19 cellular contexts compared by ENCODE assay signal in the genomic region with DNA sequence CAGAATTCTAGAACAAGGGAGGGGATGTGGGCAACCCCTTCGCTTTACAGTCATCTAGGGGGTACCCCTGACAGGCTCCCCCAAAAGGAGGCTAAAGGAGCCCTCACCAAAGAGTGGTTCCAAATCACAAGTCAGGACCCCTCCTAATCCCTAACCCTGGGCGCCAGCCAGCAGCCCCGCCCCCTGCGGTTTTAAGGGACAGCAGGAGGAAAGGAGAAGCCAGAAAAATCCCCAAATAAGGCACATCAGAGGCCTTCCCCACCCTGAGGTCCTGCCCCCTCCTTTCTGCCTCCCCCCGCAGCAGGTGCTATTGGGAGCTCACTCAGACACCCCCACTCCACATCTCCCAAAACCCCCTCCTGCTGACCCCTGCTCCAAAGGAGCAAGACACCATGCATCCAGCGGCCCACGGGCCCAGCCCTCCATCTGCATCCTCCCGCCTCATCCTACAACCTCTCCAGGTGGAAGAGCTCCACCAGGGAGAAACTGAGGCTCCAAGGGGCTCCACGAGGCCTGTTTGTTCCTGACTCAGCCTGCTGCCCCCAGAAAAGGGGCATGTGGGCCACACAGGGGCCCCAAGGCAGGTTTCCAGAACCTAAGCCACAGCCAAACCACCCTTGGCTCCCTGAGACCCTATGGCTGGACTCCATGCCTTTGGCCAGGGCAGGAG.
DNase-seq lines count a peak whose midpoint lies in the region; ATAC-seq and TF ChIP-seq lines count a peak whose summit lies in the region.
"Had no signal": no experiment of that assay in that cellular context is flagged by ENCODE, and none has a peak within 500 bp of the region (broad histone marks: within the 10 kb centered on the region; RNA-seq: fewer than 3 reads in every experiment).

No MANE protein-coding gene starts in this region.

- no peaks in the 10 kb centered on the region for H3K27me3 Mint-ChIP-seq in endodermal cell (ENCODE audit: insufficient read depth)

- H3K4me1 ChIP-seq in BLaER1 treated with 17β-estradiol and CSF1 and Interleukin-3, amounts not matched to agents 10 nM and 100 nM = peaks cover 9 to 23% (median 17%) of the 10 kb centered on the region in 10 experiments; a peak in 17 of 20 replicates
- H3K4me1 ChIP-seq in HEK293 (ENCODE audit: control insufficient read depth, insufficient read depth, low read length) (no peaks in the 10 kb centered on the region), endodermal cell (ENCODE audit: control insufficient read depth, insufficient read depth, low read length) (no peaks in the 10 kb centered on the region)
- H3K4me1 ChIP-seq: SJSA1 had no signal

- DNase-seq in endodermal cell = peak; percentile 77
- DNase-seq in posterior vena cava (ENCODE audit: low spot score) = peak; percentile 70
- no peak for DNase-seq in RKO (ENCODE audit: low spot score)
- DNase-seq in T-helper 1 cell = no peak
- DNase-seq: CD8-positive, alpha-beta T cell; DMS79 treated with DMSO at 0.1 percent for 48 hours; NCI-H1048; NCI-H1436 treated with DMSO at 0.1 percent for 48 hours; NCI-H2029 treated with DMSO at 0.1 percent for 48 hours; NCI-H2171 treated with DMSO at 0.1 percent for 48 hours; NCI-H446 treated with DMSO at 0.1 percent for 48 hours; NK-92 treated with Interleukin-12 subunit alpha and Interleukin-12 subunit beta, amount 100 ng/mL, for 24 hours had no signal

- no peak for ATAC-seq in HG02642 (IDR thresholded peaks at IDR 0.05; ENCODE audit: poor library complexity, unreplicated experiment)
- ATAC-seq: CD8-positive, alpha-beta T cell; HCT116; K562 had no signal

- no peak overlapping the region for H3K9ac ChIP-seq in BLaER1 treated with 17β-estradiol and CSF1 and Interleukin-3, amounts not matched to agents 10 nM and 100 nM
- H3K9ac ChIP-seq in endodermal cell (ENCODE audit: extremely low read depth, low read length, poor library complexity, severe bottlenecking) = no peak overlapping the region

- 75 to 78% methylated on average over 1 to 9 of the region's 9 CpGs for WGBS in endodermal cell (ENCODE audit: insufficient coverage in 1 of 2, insufficient read length in 1 of 2), 2 experiments

- no peak overlapping the region for H3K4me3 Mint-ChIP-seq in endodermal cell
- H3K4me3 Mint-ChIP-seq: CD8-positive, alpha-beta T cell had no signal

- no peaks in the 10 kb centered on the region for H3K36me3 Mint-ChIP-seq in endodermal cell (ENCODE audit: low read depth)
- H3K36me3 Mint-ChIP-seq: CD8-positive, alpha-beta T cell had no signal

- H3K27me3 ChIP-seq in BLaER1 treated with 17β-estradiol and CSF1 and Interleukin-3, amounts not matched to agents 10 nM and 100 nM = no peaks in the 10 kb centered on the region
- no peaks in the 10 kb centered on the region for H3K27me3 ChIP-seq in endodermal cell (ENCODE audit: control insufficient read depth, insufficient read depth, low read length, poor library complexity, severe bottlenecking)
- H3K27me3 ChIP-seq: SJSA1 had no signal

- H3K9me3 Mint-ChIP-seq in endodermal cell = no peaks in the 10 kb centered on the region
- H3K9me3 Mint-ChIP-seq: CD8-positive, alpha-beta T cell had no signal

- no peaks in the 10 kb centered on the region for H3K9me3 ChIP-seq in BLaER1 treated with 17β-estradiol and CSF1 and Interleukin-3, amounts not matched to agents 10 nM and 100 nM (replicated peaks in 1 of 11)
- H3K9me3 ChIP-seq in HEK293 (ENCODE audit: control insufficient read depth, insufficient read depth, low read depth, low read length) (no peaks in the 10 kb centered on the region), endodermal cell (ENCODE audit: control insufficient read depth, low read length) (no peaks in the 10 kb centered on the region)
- H3K9me3 ChIP-seq: SJSA1 had no signal

- H3K36me3 ChIP-seq in BLaER1 treated with 17β-estradiol and CSF1 and Interleukin-3, amounts not matched to agents 10 nM and 100 nM = no peaks in the 10 kb centered on the region
- H3K36me3 ChIP-seq in HEK293 (ENCODE audit: control insufficient read depth in 2 of 2, insufficient read depth in 1 of 2, low read length in 2 of 2) (no peaks in the 10 kb centered on the region), endodermal cell (ENCODE audit: control insufficient read depth, insufficient read depth, low read length) (no peaks in the 10 kb centered on the region)
- H3K36me3 ChIP-seq: SJSA1 had no signal

- POLR2A ChIA-PET in HEK293 (lab: Yijun Ruan, JAX) = no interaction called here

- TF ChIP-seq CTCF in HEK293 (tag by site-specific recombination; IDR thresholded peaks at IDR 0.05) (no peak), endodermal cell (conservative IDR thresholded peaks at IDR 0.05) (no peak)

- no peak overlapping the region for H3K27ac Mint-ChIP-seq in endodermal cell
- H3K27ac Mint-ChIP-seq: CD8-positive, alpha-beta T cell had no signal

- no peaks in the 10 kb centered on the region for H3K4me1 Mint-ChIP-seq in endodermal cell

- no peak overlapping the region for H3K4me3 ChIP-seq in BLaER1 treated with 17β-estradiol and CSF1 and Interleukin-3, amounts not matched to agents 10 nM and 100 nM
- H3K4me3 ChIP-seq in HEK293 (ENCODE audit: low read depth, low read length) (no peak overlapping the region), endodermal cell (ENCODE audit: low read length) (no peak overlapping the region)
- H3K4me3 ChIP-seq: K562, SJSA1 had no signal

- H4K20me1 ChIP-seq in BLaER1 treated with 17β-estradiol and CSF1 and Interleukin-3, amounts not matched to agents 10 nM and 100 nM = peaks cover 0 to 5% (median 0%) of the 10 kb centered on the region in 11 experiments; a peak in 2 of 22 replicates

- intact Hi-C loops in posterior vena cava (cut with DNase I) = no loop called here

- no peak overlapping the region for H3K27ac ChIP-seq in BLaER1 treated with 17β-estradiol and CSF1 and Interleukin-3, amounts not matched to agents 10 nM and 100 nM
- H3K27ac ChIP-seq in HEK293 (ENCODE audit: extremely low read depth, low read depth, low read length) = no peak overlapping the region
- no peak overlapping the region for H3K27ac ChIP-seq in endodermal cell (ENCODE audit: low read depth, low read length)
- H3K27ac ChIP-seq: RWPE1, SJSA1 had no signal

- peak overlapping the region in 10 of 11 experiments; percentile 10 to 57 (median 28); a peak in 15 of 22 replicates for H3K4me2 ChIP-seq in BLaER1 treated with 17β-estradiol and CSF1 and Interleukin-3, amounts not matched to agents 10 nM and 100 nM

- CTCF ChIA-PET in HEK293 (lab: Yijun Ruan, JAX) = no interaction called here

TF ChIP-seq in HEK293, 187 proteins besides CTCF, POLR2A, EP300 and RAD21:
- TF ChIP-seq ZNF146 (tag by site-specific recombination; IDR thresholded peaks at IDR 0.05) (no peak), EGR2 (tag by site-specific recombination; IDR thresholded peaks at IDR 0.05; ENCODE audit: low read depth) (no peak), ZNF335 (tag by site-specific recombination; conservative IDR thresholded peaks at IDR 0.05) (peak; percentile 44; the same call in 1 of the 2 replicates), ZNF18 (tag by site-specific recombination; IDR thresholded peaks at IDR 0.05) (no peak), ZNF394 (tag by site-specific recombination; IDR thresholded peaks at IDR 0.05; ENCODE audit: borderline replicate concordance) (peak; percentile 43; the same call in 1 of the 2 replicates), ZNF202 (tag by site-specific recombination; IDR thresholded peaks at IDR 0.05; ENCODE audit: borderline replicate concordance) (no peak), ZBTB48 (tag by site-specific recombination; IDR thresholded peaks at IDR 0.05) (0 out of 2 replicates have a peak, but pooled peaks have one; percentile 31), ZBTB8A (tag by site-specific recombination; IDR thresholded peaks at IDR 0.05) (0 out of 2 replicates have a peak, but pooled peaks have one; percentile 18), ZNF76 (tag by site-specific recombination; IDR thresholded peaks at IDR 0.05; ENCODE audit: borderline replicate concordance, low read depth) (no peak)
- TF ChIP-seq, protein P1, sequence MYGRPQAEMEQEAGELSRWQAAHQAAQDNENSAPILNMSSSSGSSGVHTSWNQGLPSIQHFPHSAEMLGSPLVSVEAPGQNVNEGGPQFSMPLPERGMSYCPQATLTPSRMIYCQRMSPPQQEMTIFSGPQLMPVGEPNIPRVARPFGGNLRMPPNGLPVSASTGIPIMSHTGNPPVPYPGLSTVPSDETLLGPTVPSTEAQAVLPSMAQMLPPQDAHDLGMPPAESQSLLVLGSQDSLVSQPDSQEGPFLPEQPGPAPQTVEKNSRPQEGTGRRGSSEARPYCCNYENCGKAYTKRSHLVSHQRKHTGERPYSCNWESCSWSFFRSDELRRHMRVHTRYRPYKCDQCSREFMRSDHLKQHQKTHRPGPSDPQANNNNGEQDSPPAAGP (tag by site-specific recombination; IDR thresholded peaks at IDR 0.05) = no peak

Comparison
In these comparisons a context has a peak if more than half of its experiments do, and no peak if none do; other contexts are left out.
1. DNase-seq: peak in endodermal cell (single experiment) and posterior vena cava (single experiment); none in RKO (single experiment) and T-helper 1 cell (0 of 5).